23 cellular contexts compared by ENCODE assay signal in genomic region chr9:14247577-14247976, GRCh38.
"Had no signal": no experiment of that assay in that cellular context is flagged by ENCODE, and none has a peak within 500 bp of the region (broad histone marks: within the 10 kb centered on the region; RNA-seq: fewer than 3 reads in every experiment).

No MANE protein-coding gene starts in this region.

- H3K4me2 ChIP-seq: hepatocyte, smooth muscle cell had no signal

- H3K9me3 ChIP-seq: prostate gland, right atrium auricular region, suprapubic skin, transverse colon, upper lobe of right lung, uterus had no signal

- H3K9me3 Mint-ChIP-seq: nephron; stimulated activated naive CD8-positive, alpha-beta T cell treated with anti-CD3 and anti-CD28 coated beads, Interleukin-15, amount 100 ng/mL, for 72 hours had no signal

- ATAC-seq: left lobe of liver; naive thymus-derived CD4-positive, alpha-beta T cell; sciatic nerve; stimulated activated naive CD8-positive, alpha-beta T cell treated with anti-CD3 and anti-CD28 coated beads, Interleukin-15, amount 100 ng/mL, for 72 hours; upper lobe of right lung had no signal

- H3K4me3 ChIP-seq: dorsolateral prefrontal cortex, hepatocyte, prostate gland, right atrium auricular region, smooth muscle cell, suprapubic skin, transverse colon, upper lobe of right lung, uterus had no signal

- H3K27ac Mint-ChIP-seq: naive thymus-derived CD4-positive, alpha-beta T cell; stimulated activated naive CD8-positive, alpha-beta T cell treated with anti-CD3 and anti-CD28 coated beads, Interleukin-15, amount 100 ng/mL, for 72 hours had no signal

- H3K36me3 ChIP-seq: prostate gland, right atrium auricular region, suprapubic skin, transverse colon, upper lobe of right lung, uterus had no signal

- H3K27ac ChIP-seq: hepatocyte, prostate gland, right atrium auricular region, suprapubic skin, transverse colon, upper lobe of right lung, uterus had no signal

- H3K4me1 Mint-ChIP-seq: naive thymus-derived CD4-positive, alpha-beta T cell; stimulated activated naive CD8-positive, alpha-beta T cell treated with anti-CD3 and anti-CD28 coated beads, Interleukin-15, amount 100 ng/mL, for 72 hours had no signal

- H2AFZ ChIP-seq: hepatocyte had no signal

- H3K36me3 Mint-ChIP-seq: naive thymus-derived CD4-positive, alpha-beta T cell had no signal

- DNase-seq: dorsolateral prefrontal cortex; effector CD4-positive, alpha-beta T cell; kidney; mesendoderm; midbrain; naive thymus-derived CD4-positive, alpha-beta T cell; stimulated activated CD4-positive, alpha-beta T cell treated with anti-CD3 and anti-CD28 coated beads, Interleukin-12 subunit alpha, Interleukin-12 subunit beta, amount 100 ng/mL, for 4 hours; stimulated activated CD4-positive, alpha-beta T cell treated with anti-CD3 and anti-CD28 coated beads, Interleukin-1b, Interleukin-23, amount 100 ng/mL, for 48 hours; stimulated activated CD4-positive, alpha-beta T cell treated with anti-CD3 and anti-CD28 coated beads, Interleukin-4, amount 100 ng/mL, for 1 hour; stimulated activated CD8-positive, alpha-beta memory T cell treated with anti-CD3 and anti-CD28 coated beads, Interleukin-4, amount 100 ng/mL, for 48 hours; stimulated activated naive CD4-positive, alpha-beta T cell; stimulated activated naive CD8-positive, alpha-beta T cell treated with anti-CD3 and anti-CD28 coated beads, Interleukin-15, amount 100 ng/mL, for 72 hours; transverse colon; upper lobe of right lung; uterus had no signal

- H3K27me3 Mint-ChIP-seq: stimulated activated naive CD8-positive, alpha-beta T cell treated with anti-CD3 and anti-CD28 coated beads, Interleukin-15, amount 100 ng/mL, for 72 hours had no signal

- H3K27me3 ChIP-seq: dorsolateral prefrontal cortex, hepatocyte, right atrium auricular region, suprapubic skin, transverse colon, upper lobe of right lung, uterus had no signal

- H3K4me3 Mint-ChIP-seq: naive thymus-derived CD4-positive, alpha-beta T cell; nephron; stimulated activated naive CD8-positive, alpha-beta T cell treated with anti-CD3 and anti-CD28 coated beads, Interleukin-15, amount 100 ng/mL, for 72 hours had no signal

- H3K4me1 ChIP-seq: uterus had no signal
